In genomic region chr17:73369817-73370490, GRCh38 we compare ENCODE assay signal across 8 cellular contexts. TPM values are rescaled to one million over a fixed set of nuclear protein-coding genes. Genes with fewer than 3 reads are reported as not detected.
A peak's percentile ranks its signal among the peaks of the same experiment; 100 is the strongest.
DNase-seq lines count a peak whose midpoint lies in the region; ATAC-seq and TF ChIP-seq lines count a peak whose summit lies in the region.
"Not testable (repeated sequence)": the region's sequence is repeated elsewhere in the genome, so short reads cannot be mapped to it uniquely, and the experiment has no call there.

No MANE protein-coding gene starts in this region.

- not testable (repeated sequence) for H2AFZ ChIP-seq in neural cell (ENCODE audit: low read depth, low read length)

- DNase-seq in D341Med (ENCODE audit: low spot score): peak; percentile 92
- DNase-seq in HCEC 1CT: peak; percentile 60
- DNase-seq in NCI-H1930 (lab: John Stamatoyannopoulos, UW): peak; percentile 47 to 67
- DNase-seq in T follicular helper cell (ENCODE audit: low read depth): peak; percentile 58
- DNase-seq in activated naive CD4-positive, alpha-beta T cell treated with Interleukin-2 at 50 U/mL for 16 hours: peak; percentile 80
- peak; percentile 59 to 88 for DNase-seq in foreskin fibroblast
- peak; percentile 80 to 90 for DNase-seq in stimulated activated effector memory CD8-positive, alpha-beta T cell treated with anti-CD3 and anti-CD28 coated beads, Interleukin-12 subunit alpha, Interleukin-12 subunit beta, amount 100 ng/mL, for 72 hours (ENCODE audit: low spot score in 2 of 2)

- not testable (repeated sequence) for H3K9me2 ChIP-seq in neural cell (ENCODE audit: insufficient read depth, low read length)

- TF ChIP-seq EP300 in neural cell (conservative IDR thresholded peaks at IDR 0.05; ENCODE audit: poor library complexity, severe bottlenecking): not testable (repeated sequence)

- not testable (repeated sequence) for H3K79me2 ChIP-seq in neural cell (replicated peaks; ENCODE audit: insufficient read depth, low read length)

- H3K9ac ChIP-seq in neural cell (ENCODE audit: low read length): not testable (repeated sequence)

- not testable (repeated sequence) for H3K4me3 ChIP-seq in foreskin fibroblast (ENCODE audit: low read depth in 1 of 2, low read length in 2 of 2); neural cell (ENCODE audit: low read length)

- peak; percentile 71 for ATAC-seq in stimulated activated effector memory CD8-positive, alpha-beta T cell treated with anti-CD3 and anti-CD28 coated beads, Interleukin-12 subunit alpha, Interleukin-12 subunit beta, amount 100 ng/mL, for 72 hours

- H3K27me3 ChIP-seq in neural cell (ENCODE audit: insufficient read depth, low read depth, low read length): not testable (repeated sequence)

- not testable (repeated sequence) for H4K20me1 ChIP-seq in neural cell (ENCODE audit: insufficient read depth)

- H3K27ac Mint-ChIP-seq in stimulated activated effector memory CD8-positive, alpha-beta T cell treated with anti-CD3 and anti-CD28 coated beads, Interleukin-12 subunit alpha, Interleukin-12 subunit beta, amount 100 ng/mL, for 72 hours: not testable (repeated sequence)

- not testable (repeated sequence) for H3K4me1 Mint-ChIP-seq in stimulated activated effector memory CD8-positive, alpha-beta T cell treated with anti-CD3 and anti-CD28 coated beads, Interleukin-12 subunit alpha, Interleukin-12 subunit beta, amount 100 ng/mL, for 72 hours

- peak; percentile 75 for TF ChIP-seq CTCF in foreskin fibroblast (IDR thresholded peaks at IDR 0.05; ENCODE audit: low read depth, low read length)
- peak; percentile 95 for TF ChIP-seq CTCF in neural cell (IDR thresholded peaks at IDR 0.05; ENCODE audit: poor library complexity, severe bottlenecking)

- not testable (repeated sequence) for H3K36me3 Mint-ChIP-seq in stimulated activated effector memory CD8-positive, alpha-beta T cell treated with anti-CD3 and anti-CD28 coated beads, Interleukin-12 subunit alpha, Interleukin-12 subunit beta, amount 100 ng/mL, for 72 hours

- not testable (repeated sequence) for H3K36me3 ChIP-seq in neural cell (ENCODE audit: insufficient read depth, low read length)

- peak; percentile 98 for TF ChIP-seq RAD21 in neural cell (conservative IDR thresholded peaks at IDR 0.05)

- H3K27ac ChIP-seq in neural cell (ENCODE audit: low read length): not testable (repeated sequence)

- H3K4me3 Mint-ChIP-seq in stimulated activated effector memory CD8-positive, alpha-beta T cell treated with anti-CD3 and anti-CD28 coated beads, Interleukin-12 subunit alpha, Interleukin-12 subunit beta, amount 100 ng/mL, for 72 hours: not testable (repeated sequence)

- H3K4me2 ChIP-seq in neural cell (ENCODE audit: low read length): not testable (repeated sequence)

- H3F3A ChIP-seq in neural cell (ENCODE audit: insufficient read depth, low read length, poor library complexity, severe bottlenecking): not testable (repeated sequence)

- not testable (repeated sequence) for H3K9me3 ChIP-seq in neural cell (ENCODE audit: low read length)

- not testable (repeated sequence) for H3K9me3 Mint-ChIP-seq in stimulated activated effector memory CD8-positive, alpha-beta T cell treated with anti-CD3 and anti-CD28 coated beads, Interleukin-12 subunit alpha, Interleukin-12 subunit beta, amount 100 ng/mL, for 72 hours

TF ChIP-seq in neural cell, 6 proteins besides CTCF, POLR2A, EP300 and RAD21:
- TF ChIP-seq MXI1 (conservative IDR thresholded peaks at IDR 0.05; ENCODE audit: poor library complexity, severe bottlenecking) (peak; percentile 25), SMC3 (conservative IDR thresholded peaks at IDR 0.05; ENCODE audit: poor library complexity) (peak; percentile 99)

RNA-seq across cellular contexts. Expression of gene CDC42EP4, which starts 58.2 kb away (rescaled TPM):
- polyA plus RNA-seq in neural cell: 19.4 and 29.0 TPM in 2 replicates
- polyA minus RNA-seq in neural cell: 33.3 and 40.4 TPM in 2 replicates
